Comparison of ENCODE assay signal across 7 cellular contexts in genomic region chr14:97458302-97459137, GRCh38.
DNase-seq lines count a peak whose midpoint lies in the region.

No MANE protein-coding gene starts in this region.

- DNase-seq in activated naive CD4-positive, alpha-beta T cell treated with anti-CD3 and anti-CD28 coated beads, Interleukin-2, amount 10 ng/mL, durations not matched to agents 7 days and 5 days = peak; percentile 91
- DNase-seq in islet precursor cell = peak; percentile 64
- DNase-seq in stimulated activated CD4-positive, alpha-beta T cell treated with anti-CD3 and anti-CD28 coated beads, TNF-alpha, amount 100 ng/mL, for 1 hour (ENCODE audit: low read depth in 3 of 3, low spot score in 1 of 3) = peak; percentile 54 to 66 (median 63)
- no peak for DNase-seq in NCI-H128 (lab: John Stamatoyannopoulos, UW; ENCODE audit: unreplicated experiment)
- no peak for DNase-seq in AML-193 (lab: John Stamatoyannopoulos, UW)
- DNase-seq in NCI-H1417 (lab: John Stamatoyannopoulos, UW) = no peak

- H3K27me3 Mint-ChIP-seq in T-helper 1 cell treated with Interleukin-12 subunit alpha and Interleukin-12 subunit beta and Interleukin-4 antibody, amounts not matched to agents 30 μg/mL and 1 μg/mL, for 36 hours (ENCODE audit: low read depth) = no peaks in the 10 kb centered on the region
- H3K27me3 Mint-ChIP-seq in activated naive CD4-positive, alpha-beta T cell treated with anti-CD3 and anti-CD28 coated beads, Interleukin-2, amount 10 ng/mL, durations not matched to agents 7 days and 5 days = no peaks in the 10 kb centered on the region

- peak overlapping the region; percentile 98 for H3K27ac Mint-ChIP-seq in T-helper 1 cell treated with Interleukin-12 subunit alpha and Interleukin-12 subunit beta and Interleukin-4 antibody, amounts not matched to agents 30 μg/mL and 1 μg/mL, for 36 hours
- H3K27ac Mint-ChIP-seq in activated naive CD4-positive, alpha-beta T cell treated with anti-CD3 and anti-CD28 coated beads, Interleukin-2, amount 10 ng/mL, durations not matched to agents 7 days and 5 days = peak overlapping the region; percentile 96

- peak overlapping the region; percentile 92 for H3K4me3 Mint-ChIP-seq in T-helper 1 cell treated with Interleukin-12 subunit alpha and Interleukin-12 subunit beta and Interleukin-4 antibody, amounts not matched to agents 30 μg/mL and 1 μg/mL, for 36 hours
- peak overlapping the region; percentile 84 for H3K4me3 Mint-ChIP-seq in activated naive CD4-positive, alpha-beta T cell treated with anti-CD3 and anti-CD28 coated beads, Interleukin-2, amount 10 ng/mL, durations not matched to agents 7 days and 5 days

- CTCF ChIA-PET in activated naive CD4-positive, alpha-beta T cell treated with anti-CD3 and anti-CD28 coated beads, Interleukin-2, amount 10 ng/mL, durations not matched to agents 7 days and 5 days (lab: Charles Lee) = interaction anchor here (0.6 to 1.6 kb wide), 3 partner anchors 48 to 158 kb away, joined by 4 read pairs; no protein-coding TSS in a partner anchor

- H3K9me3 Mint-ChIP-seq in T-helper 1 cell treated with Interleukin-12 subunit alpha and Interleukin-12 subunit beta and Interleukin-4 antibody, amounts not matched to agents 30 μg/mL and 1 μg/mL, for 36 hours = peaks cover 28% of the 10 kb centered on the region
- H3K9me3 Mint-ChIP-seq in activated naive CD4-positive, alpha-beta T cell treated with anti-CD3 and anti-CD28 coated beads, Interleukin-2, amount 10 ng/mL, durations not matched to agents 7 days and 5 days = peaks cover 42% of the 10 kb centered on the region

- H3K4me1 Mint-ChIP-seq in T-helper 1 cell treated with Interleukin-12 subunit alpha and Interleukin-12 subunit beta and Interleukin-4 antibody, amounts not matched to agents 30 μg/mL and 1 μg/mL, for 36 hours (ENCODE audit: low read depth) = peaks cover 54% of the 10 kb centered on the region
- H3K4me1 Mint-ChIP-seq in activated naive CD4-positive, alpha-beta T cell treated with anti-CD3 and anti-CD28 coated beads, Interleukin-2, amount 10 ng/mL, durations not matched to agents 7 days and 5 days = peaks cover 52% of the 10 kb centered on the region

- H3K36me3 Mint-ChIP-seq in T-helper 1 cell treated with Interleukin-12 subunit alpha and Interleukin-12 subunit beta and Interleukin-4 antibody, amounts not matched to agents 30 μg/mL and 1 μg/mL, for 36 hours (ENCODE audit: low read depth) = peaks cover 38% of the 10 kb centered on the region
- H3K36me3 Mint-ChIP-seq in activated naive CD4-positive, alpha-beta T cell treated with anti-CD3 and anti-CD28 coated beads, Interleukin-2, amount 10 ng/mL, durations not matched to agents 7 days and 5 days = peaks cover 54% of the 10 kb centered on the region

Comparison
In these comparisons a context has a peak if more than half of its experiments do, and no peak if none do; other contexts are left out.
1. DNase-seq: peak in activated naive CD4-positive, alpha-beta T cell treated with anti-CD3 and anti-CD28 coated beads, Interleukin-2, amount 10 ng/mL, durations not matched to agents 7 days and 5 days (single experiment), islet precursor cell (single experiment) and stimulated activated CD4-positive, alpha-beta T cell treated with anti-CD3 and anti-CD28 coated beads, TNF-alpha, amount 100 ng/mL, for 1 hour (3 of 3); none in NCI-H128 (single experiment), AML-193 (0 of 2) and NCI-H1417 (0 of 3).